In genomic region chr13:90919153-90919552, GRCh38 we compare ENCODE assay signal across 1 cellular context.
TF ChIP-seq lines count a peak whose summit lies in the region.

No MANE protein-coding gene starts in this region.

TF ChIP-seq in A549, 52 proteins besides CTCF, POLR2A, EP300 and RAD21 (continued from another document):
- no peak for TF ChIP-seq KDM1A (IDR thresholded peaks at IDR 0.05; ENCODE audit: low read depth)
TF ChIP-seq in A549: peak in this region for 0.
